In the genomic region with DNA sequence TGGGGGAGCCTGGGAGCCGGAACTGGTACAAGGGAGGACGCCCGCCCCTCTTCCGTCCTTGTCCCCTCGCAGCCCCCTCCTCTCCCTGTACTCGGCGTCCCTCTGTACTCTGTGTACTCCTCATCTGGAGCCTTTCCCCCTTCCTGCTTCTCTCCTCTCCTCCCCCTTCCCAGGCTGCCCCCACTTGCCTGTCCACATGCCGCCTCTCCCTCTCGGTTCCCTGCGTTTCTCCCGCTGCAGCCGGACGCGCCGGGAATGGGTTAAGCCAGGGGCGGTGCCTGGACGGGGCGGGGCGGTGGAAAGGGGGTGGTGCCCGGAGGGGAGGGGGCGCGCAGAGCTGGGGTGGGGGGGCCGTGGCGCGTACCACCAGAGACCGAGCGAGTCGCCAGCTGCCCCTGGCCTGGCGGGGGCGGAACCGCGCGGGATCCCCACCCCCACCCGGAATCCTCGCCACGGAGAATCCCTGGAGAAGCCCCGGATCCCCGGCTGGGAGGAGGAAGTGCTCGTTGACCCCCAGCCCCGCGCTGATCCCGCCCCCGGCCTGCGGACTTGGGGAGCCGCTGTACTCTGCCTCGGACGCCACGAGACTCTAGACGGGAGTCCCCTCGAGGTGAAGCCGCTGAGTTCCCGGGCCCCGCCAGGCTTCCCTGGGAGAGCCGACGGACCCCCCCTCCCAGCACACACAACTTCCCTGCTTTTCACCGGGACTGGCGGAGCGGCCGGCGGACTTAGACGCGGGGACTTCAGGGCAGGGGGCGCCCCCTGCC, we compare ENCODE assay signal across 1 cellular context.
TF ChIP-seq lines count a peak whose summit lies in the region.

No MANE protein-coding gene starts in this region.

TF ChIP-seq in Ishikawa, 13 proteins besides CTCF, POLR2A, EP300 and RAD21 (continued from another document):
- TF ChIP-seq, protein P1, sequence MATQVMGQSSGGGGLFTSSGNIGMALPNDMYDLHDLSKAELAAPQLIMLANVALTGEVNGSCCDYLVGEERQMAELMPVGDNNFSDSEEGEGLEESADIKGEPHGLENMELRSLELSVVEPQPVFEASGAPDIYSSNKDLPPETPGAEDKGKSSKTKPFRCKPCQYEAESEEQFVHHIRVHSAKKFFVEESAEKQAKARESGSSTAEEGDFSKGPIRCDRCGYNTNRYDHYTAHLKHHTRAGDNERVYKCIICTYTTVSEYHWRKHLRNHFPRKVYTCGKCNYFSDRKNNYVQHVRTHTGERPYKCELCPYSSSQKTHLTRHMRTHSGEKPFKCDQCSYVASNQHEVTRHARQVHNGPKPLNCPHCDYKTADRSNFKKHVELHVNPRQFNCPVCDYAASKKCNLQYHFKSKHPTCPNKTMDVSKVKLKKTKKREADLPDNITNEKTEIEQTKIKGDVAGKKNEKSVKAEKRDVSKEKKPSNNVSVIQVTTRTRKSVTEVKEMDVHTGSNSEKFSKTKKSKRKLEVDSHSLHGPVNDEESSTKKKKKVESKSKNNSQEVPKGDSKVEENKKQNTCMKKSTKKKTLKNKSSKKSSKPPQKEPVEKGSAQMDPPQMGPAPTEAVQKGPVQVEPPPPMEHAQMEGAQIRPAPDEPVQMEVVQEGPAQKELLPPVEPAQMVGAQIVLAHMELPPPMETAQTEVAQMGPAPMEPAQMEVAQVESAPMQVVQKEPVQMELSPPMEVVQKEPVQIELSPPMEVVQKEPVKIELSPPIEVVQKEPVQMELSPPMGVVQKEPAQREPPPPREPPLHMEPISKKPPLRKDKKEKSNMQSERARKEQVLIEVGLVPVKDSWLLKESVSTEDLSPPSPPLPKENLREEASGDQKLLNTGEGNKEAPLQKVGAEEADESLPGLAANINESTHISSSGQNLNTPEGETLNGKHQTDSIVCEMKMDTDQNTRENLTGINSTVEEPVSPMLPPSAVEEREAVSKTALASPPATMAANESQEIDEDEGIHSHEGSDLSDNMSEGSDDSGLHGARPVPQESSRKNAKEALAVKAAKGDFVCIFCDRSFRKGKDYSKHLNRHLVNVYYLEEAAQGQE (IDR thresholded peaks at IDR 0.05; ENCODE audit: low read depth): no peak
- TF ChIP-seq CEBPB (IDR thresholded peaks at IDR 0.05): no peak
